8 cellular contexts compared by ENCODE assay signal in the genomic region with DNA sequence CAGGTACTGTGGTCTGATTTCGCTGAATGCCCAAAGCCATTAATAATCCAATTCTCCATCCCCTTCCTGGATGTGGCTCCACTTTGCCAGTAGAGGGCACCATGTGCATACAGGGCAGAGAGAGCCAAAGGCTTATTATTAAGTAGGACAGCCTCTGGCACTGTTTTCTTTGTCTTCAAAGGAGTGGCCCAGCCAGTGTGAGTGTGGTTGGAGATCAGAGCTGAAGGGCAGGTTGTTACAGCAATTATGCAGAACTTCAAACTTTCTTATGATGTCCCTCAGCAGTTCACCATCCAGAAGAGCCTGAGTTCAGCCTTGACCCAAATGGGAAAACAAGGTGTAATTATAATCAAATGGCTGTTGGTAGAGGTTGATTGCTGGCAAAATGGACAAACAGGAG. TPM values are rescaled to one million over a fixed set of nuclear protein-coding genes. Genes with fewer than 3 reads are reported as not detected.
A peak's percentile ranks its signal among the peaks of the same experiment; 100 is the strongest.
DNase-seq lines count a peak whose midpoint lies in the region; ATAC-seq and TF ChIP-seq lines count a peak whose summit lies in the region.

No MANE protein-coding gene starts in this region.

- no peak overlapping the region for H3K4me3 Mint-ChIP-seq in activated T-helper 17 cell treated with anti-CD3 and anti-CD28 coated beads, Interleukin-2, amount 50 U/mL, for 72 hours
- H3K4me3 Mint-ChIP-seq in osteocyte (ENCODE audit: unreplicated experiment), result no peak overlapping the region

- H3K79me2 ChIP-seq in PC-3 (ENCODE audit: low read length), result no peaks in the 10 kb centered on the region

- no peaks in the 10 kb centered on the region for H4K20me1 ChIP-seq in PC-3 (ENCODE audit: low read length)

- in situ Hi-C loops in G401 (cut with HindIII; ENCODE audit: low sequenced_read_pairs), result loop anchor here (25.0 kb wide), 1 partner anchor 230 kb away; no protein-coding TSS in a partner anchor

- peak; percentile 95 for TF ChIP-seq RAD21 in Ishikawa (IDR thresholded peaks at IDR 0.05; ENCODE audit: low read depth)

- no peaks in the 10 kb centered on the region for H3K9me3 Mint-ChIP-seq in activated T-helper 17 cell treated with anti-CD3 and anti-CD28 coated beads, Interleukin-2, amount 50 U/mL, for 72 hours
- no peaks in the 10 kb centered on the region for H3K9me3 Mint-ChIP-seq in osteocyte (ENCODE audit: unreplicated experiment)

- H3K27ac Mint-ChIP-seq in activated T-helper 17 cell treated with anti-CD3 and anti-CD28 coated beads, Interleukin-2, amount 50 U/mL, for 72 hours, result peak overlapping the region; percentile 6
- H3K27ac Mint-ChIP-seq in osteocyte (ENCODE audit: unreplicated experiment), result no peak overlapping the region

- H3K27me3 ChIP-seq in PC-3 (ENCODE audit: low read length), result no peaks in the 10 kb centered on the region

- no peak overlapping the region for H3K9ac ChIP-seq in PC-3 (ENCODE audit: low read length)

- intact Hi-C loops in PC-3 (cut with micrococcal nuclease), result loop anchor here (1.0 to 5.0 kb wide), 3 partner anchors 168 to 217 kb away; no protein-coding TSS in a partner anchor

- TF ChIP-seq EP300 in Ishikawa (IDR thresholded peaks at IDR 0.05; ENCODE audit: borderline replicate concordance), result no peak

- peak; percentile 65 for DNase-seq in G401 (ENCODE audit: low spot score)
- DNase-seq in PC-3, result peak; percentile 81
- peak; percentile 55 for DNase-seq in fibroblast of the conjunctiva (ENCODE audit: low read depth)
- DNase-seq in osteocyte (ENCODE audit: extremely low spot score, unreplicated experiment), result no peak
- DNase-seq in OCI-M2 (lab: John Stamatoyannopoulos, UW; ENCODE audit: unreplicated experiment), result no peak

- TF ChIP-seq CTCF in PC-3 (conservative IDR thresholded peaks at IDR 0.05; ENCODE audit: low read depth, low read length) (peak; percentile 89), osteocyte (IDR thresholded peaks at IDR 0.05) (peak; percentile 85)

- no peaks in the 10 kb centered on the region for H3K36me3 Mint-ChIP-seq in activated T-helper 17 cell treated with anti-CD3 and anti-CD28 coated beads, Interleukin-2, amount 50 U/mL, for 72 hours (ENCODE audit: low read depth)
- H3K36me3 Mint-ChIP-seq in osteocyte (ENCODE audit: unreplicated experiment), result no peaks in the 10 kb centered on the region

- ATAC-seq in GM21723 (IDR thresholded peaks at IDR 0.05; ENCODE audit: unreplicated experiment), result peak; percentile 96
- peak; percentile 99 for ATAC-seq in PC-3
- peak; percentile 94 for ATAC-seq in activated T-helper 17 cell treated with anti-CD3 and anti-CD28 coated beads, Interleukin-2, amount 50 U/mL, for 72 hours (replicated peaks)

- H3K4me3 ChIP-seq in PC-3 (ENCODE audit: low read length), result no peak overlapping the region

- CTCF ChIA-PET in PC-3 (lab: Charles Lee), result interaction anchor here (0.6 kb wide), 1 partner anchor 170 kb away, joined by 3 read pairs; no protein-coding TSS in a partner anchor

- H3K9me3 ChIP-seq in PC-3 (ENCODE audit: low read length), result no peaks in the 10 kb centered on the region

- no peak overlapping the region for H3K27ac ChIP-seq in PC-3 (ENCODE audit: low read length)

- H3F3A ChIP-seq in PC-3 (ENCODE audit: low read length, unreplicated experiment), result no peaks in the 10 kb centered on the region

- no peaks in the 10 kb centered on the region for H3K4me1 Mint-ChIP-seq in activated T-helper 17 cell treated with anti-CD3 and anti-CD28 coated beads, Interleukin-2, amount 50 U/mL, for 72 hours
- no peaks in the 10 kb centered on the region for H3K4me1 Mint-ChIP-seq in osteocyte (ENCODE audit: unreplicated experiment)

- no peak overlapping the region for H2AFZ ChIP-seq in PC-3 (ENCODE audit: low read length)

- H3K36me3 ChIP-seq in PC-3 (ENCODE audit: low read depth, low read length), result no peaks in the 10 kb centered on the region

- H3K4me2 ChIP-seq in PC-3 (ENCODE audit: low read length), result no peak overlapping the region

- no peaks in the 10 kb centered on the region for H3K9me2 ChIP-seq in PC-3 (replicated peaks; ENCODE audit: low read length)

- H3K27me3 Mint-ChIP-seq in activated T-helper 17 cell treated with anti-CD3 and anti-CD28 coated beads, Interleukin-2, amount 50 U/mL, for 72 hours, result no peaks in the 10 kb centered on the region
- peaks cover 16% of the 10 kb centered on the region for H3K27me3 Mint-ChIP-seq in osteocyte (ENCODE audit: unreplicated experiment)

- H3K4me1 ChIP-seq in PC-3 (ENCODE audit: insufficient read depth, low read length), result no peaks in the 10 kb centered on the region; the same call in 1 of the 2 replicates

- POLR2A ChIA-PET in PC-3 (lab: Charles Lee; ENCODE audit: unreplicated experiment), result no interaction called here

- BruUV-seq in PC-3 (replicated peaks; lab: Mats Ljungman, UMichigan), result no TSS peak

TF ChIP-seq in Ishikawa, 13 proteins besides CTCF, POLR2A, EP300 and RAD21:
- TF ChIP-seq EGR1 (IDR thresholded peaks at IDR 0.05) (no peak), TAF1 (IDR thresholded peaks at IDR 0.05; ENCODE audit: low read depth) (no peak), YY1 (IDR thresholded peaks at IDR 0.05; ENCODE audit: low read depth) (no peak), CEBPB (IDR thresholded peaks at IDR 0.05) (no peak), FOXM1 (IDR thresholded peaks at IDR 0.05; ENCODE audit: borderline replicate concordance, low read depth) (no peak), USF1 (IDR thresholded peaks at IDR 0.05) (no peak), REST (IDR thresholded peaks at IDR 0.05; ENCODE audit: low read depth) (no peak), TEAD4 (IDR thresholded peaks at IDR 0.05) (no peak), ZBTB7A (IDR thresholded peaks at IDR 0.05; ENCODE audit: low read depth) (no peak), CREB1 (IDR thresholded peaks at IDR 0.05; ENCODE audit: low read depth) (no peak), NFIC (IDR thresholded peaks at IDR 0.05) (no peak), TCF12 (IDR thresholded peaks at IDR 0.05; ENCODE audit: low read depth) (no peak)
- TF ChIP-seq, protein P1, sequence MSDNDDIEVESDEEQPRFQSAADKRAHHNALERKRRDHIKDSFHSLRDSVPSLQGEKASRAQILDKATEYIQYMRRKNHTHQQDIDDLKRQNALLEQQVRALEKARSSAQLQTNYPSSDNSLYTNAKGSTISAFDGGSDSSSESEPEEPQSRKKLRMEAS (IDR thresholded peaks at IDR 0.05), result no peak

RNA-seq across cellular contexts. Expression of gene CEMIP2, which starts 38.6 kb away (rescaled TPM):
- total RNA-seq in G401 (2014; rRNA removed; shearing (Covaris generic)), result 1.8 and 8.6 TPM in 2 replicates
- total RNA-seq in PC-3 (2014; rRNA removed) (10.1 and 16.0 TPM in 2 replicates), osteocyte (20.9 and 23.0 TPM in 2 replicates)
- total RNA-seq in activated T-helper 17 cell treated with anti-CD3 and anti-CD28 coated beads, Interleukin-2, amount 50 U/mL, for 72 hours, result 10 to 100 TPM; 75.3 to 89.1 TPM

Comparison
In these comparisons a context has a peak if more than half of its experiments do, and no peak if none do; other contexts are left out.
1. DNase-seq: peak in G401 (single experiment), PC-3 (single experiment) and fibroblast of the conjunctiva (single experiment); none in osteocyte (single experiment) and OCI-M2 (single experiment).
2. Peak in every context shown above with its lines, with median percentiles within 50 percentile points of each other: ATAC-seq.